ENCODE assay signal across 8 cellular contexts in the genomic region with DNA sequence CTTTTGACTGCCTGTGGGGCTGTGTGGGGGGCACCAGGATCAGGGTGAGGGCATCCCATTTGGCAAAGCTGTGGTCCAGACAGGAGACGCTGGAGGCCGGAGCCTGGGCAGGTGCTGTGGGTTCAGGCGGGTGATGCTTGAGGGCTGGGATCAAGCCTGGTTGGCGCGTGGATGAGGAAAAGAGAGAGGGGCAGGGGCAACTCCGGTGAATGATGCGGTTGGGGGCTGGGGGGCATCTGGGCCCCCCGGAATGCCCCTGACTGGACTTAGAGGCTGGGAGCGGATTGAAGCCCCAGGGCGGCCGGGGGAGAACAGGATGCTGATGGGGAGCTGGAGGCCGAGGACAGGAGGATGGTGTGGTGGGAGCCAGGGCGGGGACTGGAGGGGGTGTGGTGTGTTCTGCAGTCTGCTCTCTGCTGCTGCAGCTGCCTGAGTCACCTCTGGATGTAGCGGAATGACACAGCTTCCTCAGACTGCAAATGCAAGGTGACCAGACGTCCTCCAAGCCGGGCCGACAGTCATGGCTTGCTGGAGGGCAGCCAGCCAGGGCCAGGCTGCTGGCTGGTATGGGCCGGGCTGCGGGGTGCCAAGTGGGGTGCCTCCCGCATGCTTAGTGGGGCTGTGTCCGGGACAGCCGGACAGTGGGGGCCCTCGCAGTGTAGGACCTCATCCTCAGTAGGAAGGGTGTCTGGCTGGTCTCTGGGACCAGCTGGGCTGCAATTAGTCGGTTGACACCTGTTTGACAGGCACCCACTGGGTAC. TPM values are rescaled to one million over a fixed set of nuclear protein-coding genes. Genes with fewer than 3 reads are reported as not detected.
DNase-seq lines count a peak whose midpoint lies in the region; ATAC-seq and TF ChIP-seq lines count a peak whose summit lies in the region.

No MANE protein-coding gene starts in this region.

- TF ChIP-seq CTCF in Loucy (conservative IDR thresholded peaks at IDR 0.05; ENCODE audit: low read length): no peak

- in situ Hi-C loops in G401 (cut with HindIII; ENCODE audit: low sequenced_read_pairs): no loop called here

- H2AFZ ChIP-seq in Loucy (ENCODE audit: low read length): no peak overlapping the region

- H4K20me1 ChIP-seq in Loucy (ENCODE audit: insufficient read depth, low read length, poor library complexity, severe bottlenecking): peaks cover 76% of the 10 kb centered on the region

- peak overlapping the region; percentile 88 for H3K4me3 ChIP-seq in Loucy (ENCODE audit: low read length, poor library complexity, severe bottlenecking)

- H3K27me3 Mint-ChIP-seq in stimulated activated naive CD8-positive, alpha-beta T cell treated with anti-CD3 and anti-CD28 coated beads, Interleukin-15, Interleukin-2, amounts not matched to agents 100 ng/mL and 50 ng/mL, for 24 hours: no peaks in the 10 kb centered on the region

- peaks cover 13% of the 10 kb centered on the region for H3K36me3 Mint-ChIP-seq in stimulated activated naive CD8-positive, alpha-beta T cell treated with anti-CD3 and anti-CD28 coated beads, Interleukin-15, Interleukin-2, amounts not matched to agents 100 ng/mL and 50 ng/mL, for 24 hours (ENCODE audit: low read depth)

- H3K27ac Mint-ChIP-seq in stimulated activated naive CD8-positive, alpha-beta T cell treated with anti-CD3 and anti-CD28 coated beads, Interleukin-15, Interleukin-2, amounts not matched to agents 100 ng/mL and 50 ng/mL, for 24 hours: peak overlapping the region; percentile 92

- H3K36me3 ChIP-seq in Loucy (ENCODE audit: insufficient read depth, low read length): peaks cover 14% of the 10 kb centered on the region; the same call in 1 of the 2 replicates

- no peaks in the 10 kb centered on the region for H3K9me3 Mint-ChIP-seq in stimulated activated naive CD8-positive, alpha-beta T cell treated with anti-CD3 and anti-CD28 coated beads, Interleukin-15, Interleukin-2, amounts not matched to agents 100 ng/mL and 50 ng/mL, for 24 hours

- no peaks in the 10 kb centered on the region for H3F3A ChIP-seq in Loucy (ENCODE audit: low read depth)

- H3K9me3 ChIP-seq in Loucy (ENCODE audit: insufficient read depth, low read depth, low read length): no peaks in the 10 kb centered on the region

- peaks cover 36% of the 10 kb centered on the region for H3K4me1 ChIP-seq in Loucy (ENCODE audit: insufficient read depth, low read length, poor library complexity, severe bottlenecking)

- peak overlapping the region; percentile 88 for H3K4me3 Mint-ChIP-seq in stimulated activated naive CD8-positive, alpha-beta T cell treated with anti-CD3 and anti-CD28 coated beads, Interleukin-15, Interleukin-2, amounts not matched to agents 100 ng/mL and 50 ng/mL, for 24 hours

- H3K9me2 ChIP-seq in Loucy (replicated peaks; ENCODE audit: low read depth, low read length): no peaks in the 10 kb centered on the region

- H3K9ac ChIP-seq in Loucy (ENCODE audit: low read depth, low read length, poor library complexity, severe bottlenecking): peak overlapping the region; percentile 70

- peaks cover 35% of the 10 kb centered on the region for H3K4me1 Mint-ChIP-seq in stimulated activated naive CD8-positive, alpha-beta T cell treated with anti-CD3 and anti-CD28 coated beads, Interleukin-15, Interleukin-2, amounts not matched to agents 100 ng/mL and 50 ng/mL, for 24 hours (ENCODE audit: low read depth)

- peak overlapping the region; percentile 90 for H3K4me2 ChIP-seq in Loucy (ENCODE audit: low read depth, low read length, poor library complexity, severe bottlenecking)

- H3K27me3 ChIP-seq in Loucy (ENCODE audit: insufficient read depth, low read length, poor library complexity, severe bottlenecking): no peaks in the 10 kb centered on the region

- DNase-seq in GM04504 (ENCODE audit: low read depth): peak; percentile 70
- DNase-seq in amniotic epithelial cell (ENCODE audit: low read depth): peak; percentile 74
- DNase-seq in islet precursor cell: peak; percentile 96
- DNase-seq in G401 (ENCODE audit: low spot score): no peak
- no peak for DNase-seq in inferior parietal cortex (ENCODE audit: extremely low spot score)

- peaks cover 86% of the 10 kb centered on the region for H3K79me2 ChIP-seq in Loucy (ENCODE audit: insufficient read depth, low read length)

- no peak for ATAC-seq in GM19463 (IDR thresholded peaks at IDR 0.05; ENCODE audit: unreplicated experiment)

RNA-seq across cellular contexts. Expression of gene MAFK, which starts 3.2 kb away (rescaled TPM):
- total RNA-seq in G401 (2014; rRNA removed; shearing (Covaris generic)): 12.6 and 16.7 TPM in 2 replicates

RNA-seq across cellular contexts. Expression of gene TMEM184A, which starts 22.3 kb away (rescaled TPM):
- total RNA-seq in G401 (2014; rRNA removed; shearing (Covaris generic)): 0.49 and 1.8 TPM in 2 replicates

RNA-seq across cellular contexts. Expression of gene INTS1, which starts 29.6 kb away (rescaled TPM):
- 96.8 and 104 TPM in 2 replicates for total RNA-seq in G401 (2014; rRNA removed; shearing (Covaris generic))

RNA-seq across cellular contexts. Expression of gene PSMG3, which starts 36.1 kb away (rescaled TPM):
- 97.4 and 104 TPM in 2 replicates for total RNA-seq in G401 (2014; rRNA removed; shearing (Covaris generic))

Comparison
In these comparisons a context has a peak if more than half of its experiments do, and no peak if none do; other contexts are left out.
1. DNase-seq: peak in GM04504 (single experiment), amniotic epithelial cell (single experiment) and islet precursor cell (single experiment); none in G401 (single experiment) and inferior parietal cortex (single experiment).